1 cellular context compared by ENCODE assay signal in the genomic region with DNA sequence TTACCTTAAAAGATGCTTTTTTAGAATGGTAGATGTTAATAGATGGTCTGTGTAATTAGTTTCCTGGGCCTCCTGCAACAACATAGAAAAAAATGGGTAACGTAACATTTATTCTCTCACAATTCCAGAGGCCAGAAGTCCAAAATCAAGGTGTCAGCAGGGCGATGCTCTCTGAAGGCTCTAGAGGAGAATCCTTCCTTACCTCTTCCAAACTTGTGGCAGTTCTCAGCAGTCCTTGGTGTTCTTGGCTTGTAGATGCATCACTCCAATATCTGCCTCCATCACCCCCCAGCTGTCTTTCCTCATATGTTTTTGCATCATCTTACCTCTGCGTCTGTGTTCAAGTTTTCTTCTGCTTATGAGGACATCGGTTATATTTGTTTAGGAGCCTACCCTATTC.
A peak's percentile ranks its signal among the peaks of the same experiment; 100 is the strongest.
TF ChIP-seq lines count a peak whose summit lies in the region.

No MANE protein-coding gene starts in this region.

TF ChIP-seq in HEK293, 187 proteins besides CTCF, POLR2A, EP300 and RAD21 (continued from another document):
- TF ChIP-seq AEBP2 (tag by site-specific recombination; IDR thresholded peaks at IDR 0.05; ENCODE audit: borderline replicate concordance), result no peak
- TF ChIP-seq ZNF629 (tag by site-specific recombination; IDR thresholded peaks at IDR 0.05), result peak; percentile 50; the same call in 1 of the 2 replicates
- TF ChIP-seq ZNF776 (tag by site-specific recombination; IDR thresholded peaks at IDR 0.05; ENCODE audit: borderline replicate concordance), result no peak
- no peak for TF ChIP-seq PRDM2 (tag by site-specific recombination; IDR thresholded peaks at IDR 0.05; ENCODE audit: borderline replicate concordance)
- TF ChIP-seq SCRT1 (tag by site-specific recombination; IDR thresholded peaks at IDR 0.05; ENCODE audit: borderline replicate concordance), result no peak
- no peak for TF ChIP-seq GLIS2 (tag by site-specific recombination; IDR thresholded peaks at IDR 0.05)
- no peak for TF ChIP-seq ZNF449 (tag by site-specific recombination; IDR thresholded peaks at IDR 0.05)
- TF ChIP-seq, protein P1, sequence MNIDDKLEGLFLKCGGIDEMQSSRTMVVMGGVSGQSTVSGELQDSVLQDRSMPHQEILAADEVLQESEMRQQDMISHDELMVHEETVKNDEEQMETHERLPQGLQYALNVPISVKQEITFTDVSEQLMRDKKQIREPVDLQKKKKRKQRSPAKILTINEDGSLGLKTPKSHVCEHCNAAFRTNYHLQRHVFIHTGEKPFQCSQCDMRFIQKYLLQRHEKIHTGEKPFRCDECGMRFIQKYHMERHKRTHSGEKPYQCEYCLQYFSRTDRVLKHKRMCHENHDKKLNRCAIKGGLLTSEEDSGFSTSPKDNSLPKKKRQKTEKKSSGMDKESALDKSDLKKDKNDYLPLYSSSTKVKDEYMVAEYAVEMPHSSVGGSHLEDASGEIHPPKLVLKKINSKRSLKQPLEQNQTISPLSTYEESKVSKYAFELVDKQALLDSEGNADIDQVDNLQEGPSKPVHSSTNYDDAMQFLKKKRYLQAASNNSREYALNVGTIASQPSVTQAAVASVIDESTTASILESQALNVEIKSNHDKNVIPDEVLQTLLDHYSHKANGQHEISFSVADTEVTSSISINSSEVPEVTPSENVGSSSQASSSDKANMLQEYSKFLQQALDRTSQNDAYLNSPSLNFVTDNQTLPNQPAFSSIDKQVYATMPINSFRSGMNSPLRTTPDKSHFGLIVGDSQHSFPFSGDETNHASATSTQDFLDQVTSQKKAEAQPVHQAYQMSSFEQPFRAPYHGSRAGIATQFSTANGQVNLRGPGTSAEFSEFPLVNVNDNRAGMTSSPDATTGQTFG (tag by site-specific recombination; IDR thresholded peaks at IDR 0.05; ENCODE audit: borderline replicate concordance), result no peak
